Comparison of ENCODE assay signal across 18 cellular contexts in the genomic region with DNA sequence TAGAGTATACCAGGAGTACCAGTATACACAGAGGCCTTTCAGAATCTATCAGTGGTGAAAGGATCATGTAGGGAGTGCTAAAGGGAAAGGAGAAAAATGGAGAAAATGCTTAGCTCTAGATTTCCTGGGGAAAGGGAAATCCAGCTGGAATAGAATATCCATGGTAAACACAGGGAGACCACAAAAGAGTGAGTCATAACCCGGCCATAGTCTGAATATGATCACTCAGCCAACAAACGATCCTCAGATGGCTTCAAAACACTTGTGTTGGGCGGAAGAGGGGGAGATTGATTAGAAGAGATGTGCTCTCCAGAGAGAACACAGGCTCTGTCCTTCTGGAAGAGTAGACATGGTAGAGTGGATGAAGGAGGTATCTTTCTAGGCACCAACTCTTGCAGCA.
DNase-seq lines count a peak whose midpoint lies in the region; ATAC-seq, FAIRE-seq and TF ChIP-seq lines count a peak whose summit lies in the region.
"Had no signal": no experiment of that assay in that cellular context is flagged by ENCODE, and none has a peak within 500 bp of the region (broad histone marks: within the 10 kb centered on the region; RNA-seq: fewer than 3 reads in every experiment).

No MANE protein-coding gene starts in this region.

- no peak for TF ChIP-seq CTCF in HepG2 (CRISPR knock-in tag; IDR thresholded peaks at IDR 0.05)
- no peak for TF ChIP-seq CTCF in right lobe of liver (IDR thresholded peaks at IDR 0.05)
- no peak for TF ChIP-seq CTCF in fibroblast of mammary gland (conservative IDR thresholded peaks at IDR 0.05; ENCODE audit: control insufficient read depth, insufficient read depth, low read depth, low read length)

- H3K4me3 ChIP-seq in HepG2 (replicated peaks in 1 of 3; ENCODE audit: insufficient read depth in 1 of 3, low read depth in 2 of 3, low read length in 3 of 3) (no peak overlapping the region), right lobe of liver (no peak overlapping the region), fibroblast of mammary gland (ENCODE audit: control insufficient read depth, low read depth, low read length) (no peak overlapping the region)

- intact Hi-C loops in HepG2 (cut with micrococcal nuclease; ENCODE audit: unreplicated experiment) (no loop called here), right lobe of liver (cut with DNase I) (no loop called here), head of caudate nucleus (cut with DNase I) (no loop called here)

- no peaks in the 10 kb centered on the region for H4K20me1 ChIP-seq in HepG2 (ENCODE audit: insufficient read depth, low read length)

- H3K36me3 ChIP-seq in HepG2 (replicated peaks in 1 of 2; ENCODE audit: control insufficient read depth in 1 of 2, insufficient read depth in 2 of 2, low read length in 2 of 2) = no peaks in the 10 kb centered on the region
- H3K36me3 ChIP-seq in right lobe of liver = no peaks in the 10 kb centered on the region
- H3K36me3 ChIP-seq: brain microvascular endothelial cell had no signal

- H2AFZ ChIP-seq in HepG2 (ENCODE audit: low read length) = no peak overlapping the region

- TF ChIP-seq POLR2A in HepG2 (IDR thresholded peaks at IDR 0.05; ENCODE audit: insufficient read depth in 1 of 2, low read depth in 2 of 2, low read length in 2 of 2) = no peak
- TF ChIP-seq POLR2A in right lobe of liver (IDR thresholded peaks at IDR 0.05) = no peak
- no peak for TF ChIP-seq POLR2A in GM18505 (IDR thresholded peaks at IDR 0.05; ENCODE audit: borderline replicate concordance, extremely low read depth, insufficient read depth, insufficient read length)

- H3K27me3 ChIP-seq in HepG2 (ENCODE audit: control insufficient read depth in 1 of 2, insufficient read depth in 2 of 2, low read length in 2 of 2) = no peaks in the 10 kb centered on the region
- no peaks in the 10 kb centered on the region for H3K27me3 ChIP-seq in right lobe of liver
- H3K27me3 ChIP-seq: brain microvascular endothelial cell had no signal

- H3K4me1 ChIP-seq in HepG2 (ENCODE audit: insufficient read depth, low read length) = no peaks in the 10 kb centered on the region
- H3K4me1 ChIP-seq in right lobe of liver = no peaks in the 10 kb centered on the region

- BruUV-seq in HepG2 (replicated peaks; lab: Mats Ljungman, UMichigan) = no TSS peak

- H3K9me3 ChIP-seq in HepG2 (ENCODE audit: low read length) = no peaks in the 10 kb centered on the region; the same call in 1 of the 2 replicates
- H3K9me3 ChIP-seq in right lobe of liver = peaks cover 0 to 5% (median 0%) of the 10 kb centered on the region in 4 donors

- POLR2A ChIA-PET in HepG2 (lab: Yijun Ruan, JAX) = no interaction called here

- no peak overlapping the region for H3K9ac ChIP-seq in HepG2 (ENCODE audit: insufficient read depth, low read depth, low read length)

- no peak for TF ChIP-seq EP300 in HepG2 (IDR thresholded peaks at IDR 0.05; ENCODE audit: low read depth in 2 of 2, low read length in 2 of 2)
- no peak for TF ChIP-seq EP300 in HepG2 (CRISPR knock-in tag; IDR thresholded peaks at IDR 0.05; ENCODE audit: borderline replicate concordance)

- H3K79me2 ChIP-seq in HepG2 (ENCODE audit: insufficient read depth, low read length) = no peaks in the 10 kb centered on the region

- in situ Hi-C loops in HepG2 (cut with HindIII; ENCODE audit: extremely low pct_ligation_motif_present, low pct_unique_long_range_greater_than_20kb) = no loop called here

- H3K27ac ChIP-seq in HepG2 (ENCODE audit: extremely low read length, insufficient read depth, low read length) (no peak overlapping the region), right lobe of liver (no peak overlapping the region)
- H3K27ac ChIP-seq: brain microvascular endothelial cell had no signal

- CTCF ChIA-PET in HepG2 (lab: Yijun Ruan, JAX; ENCODE audit: low intra/inter-chr PET ratio, low total read pairs) = no interaction called here

- no peak for TF ChIP-seq RAD21 in HepG2 (CRISPR knock-in tag; IDR thresholded peaks at IDR 0.05)

- DNase-seq in HepG2 (ENCODE audit: low spot score) = no peak
- no peak for DNase-seq in right lobe of liver
- DNase-seq in RCC 7860 (ENCODE audit: low spot score) = peak; percentile 19
- DNase-seq in fibroblast of mammary gland (ENCODE audit: low read depth) = peak; percentile 88
- DNase-seq in urothelium cell line (ENCODE audit: low spot score) = peak; percentile 49
- DNase-seq in head of caudate nucleus = no peak
- DNase-seq: activated naive CD4-positive, alpha-beta T cell treated with anti-CD3 and anti-CD28 coated beads for 36 hours; activated T-cell treated with anti-CD3 and anti-CD28 coated beads for 4 hours; brain microvascular endothelial cell; CD8-positive, alpha-beta T cell; dermis blood vessel endothelial cell; erythroblast; NCI-H187; NCI-H524 treated with DMSO at 0.1 percent for 48 hours; nephron progenitor cell had no signal

- FAIRE-seq in HepG2 (lab: Jason Lieb, UNC) (no peak), RCC 7860 (lab: Jason Lieb, UNC) (no peak), urothelium cell line (lab: Jason Lieb, UNC) (no peak)
- FAIRE-seq: islet of Langerhans had no signal

- H3K4me2 ChIP-seq in HepG2 (ENCODE audit: low read depth, low read length) = no peak overlapping the region

- ATAC-seq in HepG2 (no peak), right lobe of liver (no peak), GM18505 (IDR thresholded peaks at IDR 0.05; ENCODE audit: unreplicated experiment) (no peak), GM21529 (IDR thresholded peaks at IDR 0.05; ENCODE audit: unreplicated experiment) (no peak)
- ATAC-seq: CD8-positive, alpha-beta T cell had no signal

- WGBS in HepG2 (ENCODE audit: low lambda C conversion rate) = 7% methylated on average over 3 of the region's 3 CpGs
- 65% methylated on average over 3 of the region's 3 CpGs for WGBS in right lobe of liver (ENCODE audit: insufficient coverage, low coverage, low lambda C conversion rate, missing lambda C conversion rate)

TF ChIP-seq in HepG2, 621 proteins besides CTCF, POLR2A, EP300 and RAD21:
- TF ChIP-seq ZNF331 (CRISPR knock-in tag; IDR thresholded peaks at IDR 0.05) (no peak), FOSL2 (CRISPR knock-in tag; IDR thresholded peaks at IDR 0.05) (0 out of 2 replicates have a peak, but pooled peaks have one; percentile 21), NR3C1 (CRISPR knock-in tag; IDR thresholded peaks at IDR 0.05) (no peak)
- TF ChIP-seq, protein P1, sequence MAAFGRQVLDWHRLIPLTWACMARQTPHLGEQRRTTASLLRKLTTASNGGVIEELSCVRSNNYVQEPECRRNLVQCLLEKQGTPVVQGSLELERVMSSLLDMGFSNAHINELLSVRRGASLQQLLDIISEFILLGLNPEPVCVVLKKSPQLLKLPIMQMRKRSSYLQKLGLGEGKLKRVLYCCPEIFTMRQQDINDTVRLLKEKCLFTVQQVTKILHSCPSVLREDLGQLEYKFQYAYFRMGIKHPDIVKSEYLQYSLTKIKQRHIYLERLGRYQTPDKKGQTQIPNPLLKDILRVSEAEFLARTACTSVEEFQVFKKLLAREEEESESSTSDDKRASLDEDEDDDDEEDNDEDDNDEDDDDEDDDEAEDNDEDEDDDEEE (CRISPR knock-in tag; IDR thresholded peaks at IDR 0.05) = no peak

Comparison
In these comparisons a context has a peak if more than half of its experiments do, and no peak if none do; other contexts are left out.
1. DNase-seq: peak in RCC 7860 (single experiment), fibroblast of mammary gland (single experiment) and urothelium cell line (single experiment); none in HepG2 (single experiment), right lobe of liver (0 of 3) and head of caudate nucleus (0 of 42).